21 cellular contexts compared by ENCODE assay signal in the genomic region with DNA sequence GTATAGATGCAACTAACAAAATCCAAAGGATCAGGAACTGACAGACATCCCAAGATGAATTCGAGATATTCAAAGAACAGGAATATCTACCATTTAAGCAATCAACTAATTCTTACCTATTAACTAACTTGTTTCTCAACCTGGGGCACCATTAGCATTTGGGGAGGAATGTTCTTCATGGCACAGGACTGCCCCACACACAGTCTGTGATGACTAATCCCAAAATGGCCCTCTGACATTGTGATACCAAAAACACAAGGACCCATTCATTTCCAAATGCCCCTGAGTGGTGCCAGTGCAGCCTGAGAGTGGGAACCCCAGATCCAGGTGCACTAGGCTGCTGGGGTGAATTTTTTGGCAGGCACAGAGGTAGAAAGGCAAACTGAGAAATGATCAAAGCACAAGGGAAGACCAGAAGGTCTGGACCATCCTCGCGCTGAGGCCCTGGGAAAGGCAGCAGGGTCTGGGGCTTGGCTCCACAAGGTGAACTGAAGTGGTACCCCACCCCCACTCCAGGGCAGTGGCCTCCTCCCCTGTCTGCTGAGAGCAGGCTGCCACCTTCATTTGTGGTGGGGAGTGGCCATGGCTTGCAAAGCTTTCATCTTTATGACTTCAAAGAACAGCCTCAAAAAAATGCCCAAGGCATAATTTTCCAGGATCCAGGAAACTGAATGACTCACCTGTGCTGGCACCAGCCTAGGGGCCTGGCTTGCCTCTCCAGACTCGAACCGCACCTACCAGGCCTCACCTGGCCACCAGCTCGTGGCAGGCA.
DNase-seq lines count a peak whose midpoint lies in the region; ATAC-seq, FAIRE-seq and TF ChIP-seq lines count a peak whose summit lies in the region.
"Had no signal": no experiment of that assay in that cellular context is flagged by ENCODE, and none has a peak within 500 bp of the region (broad histone marks: within the 10 kb centered on the region; RNA-seq: fewer than 3 reads in every experiment).

No MANE protein-coding gene starts in this region.

- H3K9me3 ChIP-seq in A549 (peaks cover 10% of the 10 kb centered on the region), kidney (ENCODE audit: control insufficient read depth in 1 of 2, low read length in 2 of 2) (no peaks in the 10 kb centered on the region), smooth muscle cell (replicated peaks; ENCODE audit: low read depth) (peaks cover 4% of the 10 kb centered on the region)
- H3K9me3 ChIP-seq: gastroesophageal sphincter, MG63, SJSA1 had no signal

- FAIRE-seq in A549 (lab: Jason Lieb, UNC) (no peak), kidney (lab: Jason Lieb, UNC) (no peak)
- FAIRE-seq: GM12892, GM19239, TTC549 had no signal

- H3K4me2 ChIP-seq in A549 (peak overlapping the region; percentile 17; the same call in 2 of the 3 replicates), smooth muscle cell (no peak overlapping the region)

- TF ChIP-seq EP300 in A549 (IDR thresholded peaks at IDR 0.05), result no peak

- H3K9ac ChIP-seq in kidney (ENCODE audit: low read length in 2 of 2) (no peak overlapping the region), smooth muscle cell (ENCODE audit: low read depth) (no peak overlapping the region)

- TF ChIP-seq CTCF in A549 (IDR thresholded peaks at IDR 0.05) (no peak), kidney (IDR thresholded peaks at IDR 0.05; ENCODE audit: borderline replicate concordance, extremely low read depth, insufficient read depth) (no peak), smooth muscle cell (IDR thresholded peaks at IDR 0.05; ENCODE audit: borderline replicate concordance, insufficient read depth, poor library complexity, severe bottlenecking) (no peak)

- no peaks in the 10 kb centered on the region for H3F3A ChIP-seq in smooth muscle cell (ENCODE audit: low read depth)

- no peaks in the 10 kb centered on the region for H3K36me3 ChIP-seq in kidney (ENCODE audit: control insufficient read depth in 1 of 2, insufficient read depth in 2 of 2, low read length in 2 of 2)
- H3K36me3 ChIP-seq in smooth muscle cell (ENCODE audit: low read depth), result no peaks in the 10 kb centered on the region
- H3K36me3 ChIP-seq: gastroesophageal sphincter, MG63, SJSA1 had no signal

- 66% methylated on average over 6 of the region's 6 CpGs for WGBS in A549 (ENCODE audit: missing lambda C conversion rate)
- WGBS in smooth muscle cell (ENCODE audit: low lambda C conversion rate), result 55% methylated on average over 6 of the region's 6 CpGs

- no peaks in the 10 kb centered on the region for H3K79me2 ChIP-seq in smooth muscle cell (ENCODE audit: low read depth)

- intact Hi-C loops in kidney (cut with DNase I), result no loop called here

- POLR2A ChIA-PET in A549 (lab: Yijun Ruan, JAX), result no interaction called here

- DNase-seq in A549 (ENCODE audit: low read depth in 1 of 2, low spot score in 1 of 2), result no peak
- peak; percentile 23 for DNase-seq in HPDE6-E6E7 (ENCODE audit: extremely low spot score)
- DNase-seq in NCI-H526 treated with DMSO at 0.1 percent for 48 hours (lab: John Stamatoyannopoulos, UW), result peak; percentile 17
- peak; percentile 80 for DNase-seq in kidney
- DNase-seq in activated CD4-positive, CD25-positive, alpha-beta regulatory T cell (lab: John Stamatoyannopoulos, UW), result no peak
- no peak for DNase-seq in smooth muscle cell (lab: John Stamatoyannopoulos, UW; ENCODE audit: unreplicated experiment)
- no peak for DNase-seq in DMS114 treated with DMSO at 0.1 percent for 48 hours (lab: John Stamatoyannopoulos, UW; ENCODE audit: unreplicated experiment)
- DNase-seq: activated naive CD4-positive, alpha-beta T cell treated with anti-CD3 and anti-CD28 coated beads, Interleukin-2, amount 10 ng/mL, durations not matched to agents 7 days and 5 days; caudate nucleus; EL; immature natural killer cell; MG63; NCI-H446 treated with DMSO at 0.1 percent for 48 hours; stimulated activated CD4-positive, alpha-beta T cell treated with anti-CD3 and anti-CD28 coated beads, Interleukin-2, amount 100 ng/mL, for 48 hours had no signal

- H3K4me1 ChIP-seq in A549, result peaks cover 9% of the 10 kb centered on the region
- H3K4me1 ChIP-seq in kidney (ENCODE audit: control insufficient read depth in 1 of 2, insufficient read depth in 1 of 2, low read depth in 1 of 2, low read length in 2 of 2), result peaks cover 0 to 1% of the 10 kb centered on the region in 2 donors
- peaks cover 11% of the 10 kb centered on the region for H3K4me1 ChIP-seq in smooth muscle cell (ENCODE audit: low read depth)

- H3K27ac ChIP-seq in A549 (0 out of 6 replicates have a peak overlapping the region, but pooled peaks of 1 of the 2 experiments have one; percentile 25), kidney (ENCODE audit: low read depth in 2 of 2, low read length in 2 of 2) (no peak overlapping the region), smooth muscle cell (ENCODE audit: low read depth) (no peak overlapping the region)
- H3K27ac ChIP-seq: gastroesophageal sphincter, HL-60, SJSA1 had no signal

- H3K27me3 ChIP-seq in smooth muscle cell (ENCODE audit: low read depth), result no peaks in the 10 kb centered on the region
- H3K27me3 ChIP-seq: gastroesophageal sphincter, MG63, SJSA1 had no signal

- no peak for TF ChIP-seq RAD21 in A549 (conservative IDR thresholded peaks at IDR 0.05 in 1 of 2, IDR thresholded peaks at IDR 0.05 in 1 of 2)

- TF ChIP-seq POLR2A in A549 (IDR thresholded peaks at IDR 0.05; ENCODE audit: low read length), result no peak

- no peak for ATAC-seq in A549
- no peak for ATAC-seq in HG02642 (IDR thresholded peaks at IDR 0.05; ENCODE audit: poor library complexity, unreplicated experiment)
- ATAC-seq: gastroesophageal sphincter had no signal

- no peaks in the 10 kb centered on the region for H4K20me1 ChIP-seq in smooth muscle cell (ENCODE audit: low read depth)

- H3K4me3 ChIP-seq in A549 (no peak overlapping the region), kidney (ENCODE audit: low read length in 2 of 2) (no peak overlapping the region), smooth muscle cell (no peak overlapping the region)
- H3K4me3 ChIP-seq: gastroesophageal sphincter, MG63, SJSA1 had no signal

- H2AFZ ChIP-seq in smooth muscle cell (ENCODE audit: low read depth), result no peak overlapping the region

- CTCF ChIA-PET in A549 (lab: Yijun Ruan, JAX), result interaction anchor here (1.1 kb wide), 1 partner anchor 9 kb away, joined by 4 read pairs; no protein-coding TSS in a partner anchor

TF ChIP-seq in A549, 52 proteins besides CTCF, POLR2A, EP300 and RAD21 (continues in another document):
- TF ChIP-seq JUNB (IDR thresholded peaks at IDR 0.05) (no peak), HEYL (CRISPR knock-in tag; IDR thresholded peaks at IDR 0.05) (no peak), BHLHE40 (IDR thresholded peaks at IDR 0.05; ENCODE audit: low read depth, low read length) (no peak), MAZ (IDR thresholded peaks at IDR 0.05; ENCODE audit: borderline replicate concordance, low read depth, low read length) (no peak), KDM1A (IDR thresholded peaks at IDR 0.05; ENCODE audit: low read depth) (no peak), FOSB (CRISPR knock-in tag; IDR thresholded peaks at IDR 0.05) (no peak), REST (IDR thresholded peaks at IDR 0.05) (no peak), TFCP2L1 (CRISPR knock-in tag; IDR thresholded peaks at IDR 0.05) (no peak), MYC (IDR thresholded peaks at IDR 0.05; ENCODE audit: borderline replicate concordance, low read length) (no peak)
- TF ChIP-seq, protein P1, sequence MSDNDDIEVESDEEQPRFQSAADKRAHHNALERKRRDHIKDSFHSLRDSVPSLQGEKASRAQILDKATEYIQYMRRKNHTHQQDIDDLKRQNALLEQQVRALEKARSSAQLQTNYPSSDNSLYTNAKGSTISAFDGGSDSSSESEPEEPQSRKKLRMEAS (IDR thresholded peaks at IDR 0.05), result no peak
- TF ChIP-seq, protein P2, sequence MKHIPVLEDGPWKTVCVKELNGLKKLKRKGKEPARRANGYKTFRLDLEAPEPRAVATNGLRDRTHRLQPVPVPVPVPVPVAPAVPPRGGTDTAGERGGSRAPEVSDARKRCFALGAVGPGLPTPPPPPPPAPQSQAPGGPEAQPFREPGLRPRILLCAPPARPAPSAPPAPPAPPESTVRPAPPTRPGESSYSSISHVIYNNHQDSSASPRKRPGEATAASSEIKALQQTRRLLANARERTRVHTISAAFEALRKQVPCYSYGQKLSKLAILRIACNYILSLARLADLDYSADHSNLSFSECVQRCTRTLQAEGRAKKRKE (CRISPR knock-in tag; IDR thresholded peaks at IDR 0.05; ENCODE audit: low read depth), result no peak
- TF ChIP-seq, protein P3, sequence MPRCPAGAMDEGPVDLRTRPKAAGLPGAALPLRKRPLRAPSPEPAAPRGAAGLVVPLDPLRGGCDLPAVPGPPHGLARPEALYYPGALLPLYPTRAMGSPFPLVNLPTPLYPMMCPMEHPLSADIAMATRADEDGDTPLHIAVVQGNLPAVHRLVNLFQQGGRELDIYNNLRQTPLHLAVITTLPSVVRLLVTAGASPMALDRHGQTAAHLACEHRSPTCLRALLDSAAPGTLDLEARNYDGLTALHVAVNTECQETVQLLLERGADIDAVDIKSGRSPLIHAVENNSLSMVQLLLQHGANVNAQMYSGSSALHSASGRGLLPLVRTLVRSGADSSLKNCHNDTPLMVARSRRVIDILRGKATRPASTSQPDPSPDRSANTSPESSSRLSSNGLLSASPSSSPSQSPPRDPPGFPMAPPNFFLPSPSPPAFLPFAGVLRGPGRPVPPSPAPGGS (IDR thresholded peaks at IDR 0.05), result no peak

Comparison
In these comparisons a context has a peak if more than half of its experiments do, and no peak if none do; other contexts are left out.
1. DNase-seq: peak in HPDE6-E6E7 (single experiment), NCI-H526 treated with DMSO at 0.1 percent for 48 hours (single experiment) and kidney (single experiment); none in A549 (0 of 2), activated CD4-positive, CD25-positive, alpha-beta regulatory T cell (0 of 4), smooth muscle cell (single experiment) and DMS114 treated with DMSO at 0.1 percent for 48 hours (single experiment).